Comparison of ENCODE assay signal across 9 cellular contexts in the genomic region with DNA sequence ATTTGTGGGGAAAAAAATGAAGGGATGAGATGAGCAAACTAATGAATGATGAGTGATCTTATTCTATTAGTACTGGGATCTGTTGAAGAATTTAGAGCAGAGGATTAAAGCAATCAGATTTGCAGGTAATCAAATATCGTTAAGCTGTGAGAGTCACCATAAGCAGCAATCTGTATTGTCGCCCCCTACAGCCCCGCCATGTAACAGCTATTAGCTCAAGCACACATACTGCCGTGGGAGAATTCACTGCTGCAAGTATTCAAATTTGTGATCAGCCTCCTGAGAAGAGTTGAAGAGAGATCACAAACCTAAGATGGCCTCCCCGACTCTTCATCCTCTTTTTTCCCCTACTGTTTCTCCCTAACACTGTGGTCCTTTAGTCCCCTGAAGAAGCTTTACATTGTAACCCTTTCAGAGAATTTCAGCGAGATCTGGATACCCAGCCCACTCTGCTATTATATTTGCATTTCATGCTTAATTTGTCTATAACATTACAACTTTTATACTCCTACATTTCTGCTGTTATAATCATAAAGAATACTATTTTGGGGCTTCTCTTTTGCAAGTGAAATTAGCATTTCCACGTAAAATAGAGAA. TPM values are rescaled to one million over a fixed set of nuclear protein-coding genes. Genes with fewer than 3 reads are reported as not detected.
A peak's percentile ranks its signal among the peaks of the same experiment; 100 is the strongest.
DNase-seq lines count a peak whose midpoint lies in the region; ATAC-seq and TF ChIP-seq lines count a peak whose summit lies in the region.
"Had no signal": no experiment of that assay in that cellular context is flagged by ENCODE, and none has a peak within 500 bp of the region (broad histone marks: within the 10 kb centered on the region; RNA-seq: fewer than 3 reads in every experiment).

No MANE protein-coding gene starts in this region.

- H3K9me3 Mint-ChIP-seq in WTC11 = peaks cover 14% of the 10 kb centered on the region

- no peaks in the 10 kb centered on the region for H3K36me3 Mint-ChIP-seq in WTC11
- H3K36me3 Mint-ChIP-seq: CD4-positive, CD25-positive, alpha-beta regulatory T cell had no signal

- POLR2A ChIA-PET in WTC11 (lab: Charles Lee) = no interaction called here

- no peak overlapping the region for H3K27ac ChIP-seq in foreskin keratinocyte

- H3K4me1 ChIP-seq in foreskin keratinocyte = no peaks in the 10 kb centered on the region

- no peak overlapping the region for H3K27ac Mint-ChIP-seq in WTC11

- CTCF ChIA-PET in WTC11 (lab: Charles Lee) = interaction anchor here (0.6 to 2.3 kb wide), 35 partner anchors 9 to 265 kb away, joined by 3 to 22 read pairs (median 5); a partner anchor contains a TSS

- H3K27me3 ChIP-seq in foreskin keratinocyte = peaks cover 17% of the 10 kb centered on the region

- peak; percentile 97 for ATAC-seq in WTC11
- peak; percentile 44 for ATAC-seq in foreskin keratinocyte

- TF ChIP-seq CTCF in WTC11 (IDR thresholded peaks at IDR 0.05) (peak; percentile 63), foreskin keratinocyte (conservative IDR thresholded peaks at IDR 0.05) (peak; percentile 68)

- DNase-seq in NCI-H1436 (lab: John Stamatoyannopoulos, UW) (peak; percentile 0), NCI-H1436 treated with DMSO at 0.1 percent for 48 hours (lab: John Stamatoyannopoulos, UW) (no peak), Kasumi-1 (lab: John Stamatoyannopoulos, UW) (peak; percentile 54 to 65), WTC11 (ENCODE audit: low spot score) (peak; percentile 68), foreskin keratinocyte (no peak), T1000 (lab: John Stamatoyannopoulos, UW) (no peak), DMS79 (lab: John Stamatoyannopoulos, UW) (no peak)
- DNase-seq in stimulated activated CD4-positive, alpha-beta T cell treated with anti-CD3 and anti-CD28 coated beads, Interleukin-12 subunit alpha, Interleukin-12 subunit beta, amount 100 ng/mL, for 4 hours = peak; percentile 30

- H3K4me1 Mint-ChIP-seq in WTC11 = no peaks in the 10 kb centered on the region; the same call in 1 of the 2 replicates
- H3K4me1 Mint-ChIP-seq: CD4-positive, CD25-positive, alpha-beta regulatory T cell had no signal

- peaks cover 5% of the 10 kb centered on the region for H3K27me3 Mint-ChIP-seq in WTC11 (ENCODE audit: low read depth)

- no peak overlapping the region for H3K4me3 Mint-ChIP-seq in WTC11
- H3K4me3 Mint-ChIP-seq: CD4-positive, CD25-positive, alpha-beta regulatory T cell had no signal

TF ChIP-seq in WTC11, 78 proteins besides CTCF, POLR2A, EP300 and RAD21 (continues in another document):
- TF ChIP-seq SOX15 (CRISPR knock-in tag; IDR thresholded peaks at IDR 0.05) (no peak), ZNF396 (CRISPR knock-in tag; IDR thresholded peaks at IDR 0.05; ENCODE audit: borderline replicate concordance) (no peak), FOXK1 (CRISPR knock-in tag; IDR thresholded peaks at IDR 0.05) (no peak), ETV6 (CRISPR knock-in tag; IDR thresholded peaks at IDR 0.05) (no peak), CREB1 (CRISPR knock-in tag; IDR thresholded peaks at IDR 0.05) (no peak), TEAD4 (CRISPR knock-in tag; IDR thresholded peaks at IDR 0.05) (no peak), ZNF219 (CRISPR knock-in tag; IDR thresholded peaks at IDR 0.05; ENCODE audit: borderline replicate concordance) (no peak), FOXP1 (CRISPR knock-in tag; IDR thresholded peaks at IDR 0.05; ENCODE audit: borderline replicate concordance) (no peak), ZNF232 (CRISPR knock-in tag; IDR thresholded peaks at IDR 0.05) (no peak)
- TF ChIP-seq, protein P1, sequence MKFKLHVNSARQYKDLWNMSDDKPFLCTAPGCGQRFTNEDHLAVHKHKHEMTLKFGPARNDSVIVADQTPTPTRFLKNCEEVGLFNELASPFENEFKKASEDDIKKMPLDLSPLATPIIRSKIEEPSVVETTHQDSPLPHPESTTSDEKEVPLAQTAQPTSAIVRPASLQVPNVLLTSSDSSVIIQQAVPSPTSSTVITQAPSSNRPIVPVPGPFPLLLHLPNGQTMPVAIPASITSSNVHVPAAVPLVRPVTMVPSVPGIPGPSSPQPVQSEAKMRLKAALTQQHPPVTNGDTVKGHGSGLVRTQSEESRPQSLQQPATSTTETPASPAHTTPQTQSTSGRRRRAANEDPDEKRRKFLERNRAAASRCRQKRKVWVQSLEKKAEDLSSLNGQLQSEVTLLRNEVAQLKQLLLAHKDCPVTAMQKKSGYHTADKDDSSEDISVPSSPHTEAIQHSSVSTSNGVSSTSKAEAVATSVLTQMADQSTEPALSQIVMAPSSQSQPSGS (CRISPR knock-in tag; IDR thresholded peaks at IDR 0.05; ENCODE audit: borderline replicate concordance, low read depth) = no peak
- TF ChIP-seq, protein P2, sequence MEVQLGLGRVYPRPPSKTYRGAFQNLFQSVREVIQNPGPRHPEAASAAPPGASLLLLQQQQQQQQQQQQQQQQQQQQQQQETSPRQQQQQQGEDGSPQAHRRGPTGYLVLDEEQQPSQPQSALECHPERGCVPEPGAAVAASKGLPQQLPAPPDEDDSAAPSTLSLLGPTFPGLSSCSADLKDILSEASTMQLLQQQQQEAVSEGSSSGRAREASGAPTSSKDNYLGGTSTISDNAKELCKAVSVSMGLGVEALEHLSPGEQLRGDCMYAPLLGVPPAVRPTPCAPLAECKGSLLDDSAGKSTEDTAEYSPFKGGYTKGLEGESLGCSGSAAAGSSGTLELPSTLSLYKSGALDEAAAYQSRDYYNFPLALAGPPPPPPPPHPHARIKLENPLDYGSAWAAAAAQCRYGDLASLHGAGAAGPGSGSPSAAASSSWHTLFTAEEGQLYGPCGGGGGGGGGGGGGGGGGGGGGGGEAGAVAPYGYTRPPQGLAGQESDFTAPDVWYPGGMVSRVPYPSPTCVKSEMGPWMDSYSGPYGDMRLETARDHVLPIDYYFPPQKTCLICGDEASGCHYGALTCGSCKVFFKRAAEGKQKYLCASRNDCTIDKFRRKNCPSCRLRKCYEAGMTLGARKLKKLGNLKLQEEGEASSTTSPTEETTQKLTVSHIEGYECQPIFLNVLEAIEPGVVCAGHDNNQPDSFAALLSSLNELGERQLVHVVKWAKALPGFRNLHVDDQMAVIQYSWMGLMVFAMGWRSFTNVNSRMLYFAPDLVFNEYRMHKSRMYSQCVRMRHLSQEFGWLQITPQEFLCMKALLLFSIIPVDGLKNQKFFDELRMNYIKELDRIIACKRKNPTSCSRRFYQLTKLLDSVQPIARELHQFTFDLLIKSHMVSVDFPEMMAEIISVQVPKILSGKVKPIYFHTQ (CRISPR knock-in tag; IDR thresholded peaks at IDR 0.05) = no peak
- TF ChIP-seq, protein P3, sequence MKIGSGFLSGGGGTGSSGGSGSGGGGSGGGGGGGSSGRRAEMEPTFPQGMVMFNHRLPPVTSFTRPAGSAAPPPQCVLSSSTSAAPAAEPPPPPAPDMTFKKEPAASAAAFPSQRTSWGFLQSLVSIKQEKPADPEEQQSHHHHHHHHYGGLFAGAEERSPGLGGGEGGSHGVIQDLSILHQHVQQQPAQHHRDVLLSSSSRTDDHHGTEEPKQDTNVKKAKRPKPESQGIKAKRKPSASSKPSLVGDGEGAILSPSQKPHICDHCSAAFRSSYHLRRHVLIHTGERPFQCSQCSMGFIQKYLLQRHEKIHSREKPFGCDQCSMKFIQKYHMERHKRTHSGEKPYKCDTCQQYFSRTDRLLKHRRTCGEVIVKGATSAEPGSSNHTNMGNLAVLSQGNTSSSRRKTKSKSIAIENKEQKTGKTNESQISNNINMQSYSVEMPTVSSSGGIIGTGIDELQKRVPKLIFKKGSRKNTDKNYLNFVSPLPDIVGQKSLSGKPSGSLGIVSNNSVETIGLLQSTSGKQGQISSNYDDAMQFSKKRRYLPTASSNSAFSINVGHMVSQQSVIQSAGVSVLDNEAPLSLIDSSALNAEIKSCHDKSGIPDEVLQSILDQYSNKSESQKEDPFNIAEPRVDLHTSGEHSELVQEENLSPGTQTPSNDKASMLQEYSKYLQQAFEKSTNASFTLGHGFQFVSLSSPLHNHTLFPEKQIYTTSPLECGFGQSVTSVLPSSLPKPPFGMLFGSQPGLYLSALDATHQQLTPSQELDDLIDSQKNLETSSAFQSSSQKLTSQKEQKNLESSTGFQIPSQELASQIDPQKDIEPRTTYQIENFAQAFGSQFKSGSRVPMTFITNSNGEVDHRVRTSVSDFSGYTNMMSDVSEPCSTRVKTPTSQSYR (CRISPR knock-in tag; IDR thresholded peaks at IDR 0.05) = no peak
- TF ChIP-seq, protein P4, sequence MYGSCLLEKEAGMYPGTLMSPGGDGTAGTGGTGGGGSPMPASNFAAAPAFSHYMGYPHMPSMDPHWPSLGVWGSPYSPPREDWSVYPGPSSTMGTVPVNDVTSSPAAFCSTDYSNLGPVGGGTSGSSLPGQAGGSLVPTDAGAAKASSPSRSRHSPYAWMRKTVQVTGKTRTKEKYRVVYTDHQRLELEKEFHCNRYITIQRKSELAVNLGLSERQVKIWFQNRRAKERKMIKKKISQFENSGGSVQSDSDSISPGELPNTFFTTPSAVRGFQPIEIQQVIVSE (CRISPR knock-in tag; IDR thresholded peaks at IDR 0.05; ENCODE audit: borderline replicate concordance) = no peak
- TF ChIP-seq, protein P5, sequence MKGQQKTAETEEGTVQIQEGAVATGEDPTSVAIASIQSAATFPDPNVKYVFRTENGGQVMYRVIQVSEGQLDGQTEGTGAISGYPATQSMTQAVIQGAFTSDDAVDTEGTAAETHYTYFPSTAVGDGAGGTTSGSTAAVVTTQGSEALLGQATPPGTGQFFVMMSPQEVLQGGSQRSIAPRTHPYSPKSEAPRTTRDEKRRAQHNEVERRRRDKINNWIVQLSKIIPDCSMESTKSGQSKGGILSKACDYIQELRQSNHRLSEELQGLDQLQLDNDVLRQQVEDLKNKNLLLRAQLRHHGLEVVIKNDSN (CRISPR knock-in tag; IDR thresholded peaks at IDR 0.05) = no peak
- TF ChIP-seq, protein P6, sequence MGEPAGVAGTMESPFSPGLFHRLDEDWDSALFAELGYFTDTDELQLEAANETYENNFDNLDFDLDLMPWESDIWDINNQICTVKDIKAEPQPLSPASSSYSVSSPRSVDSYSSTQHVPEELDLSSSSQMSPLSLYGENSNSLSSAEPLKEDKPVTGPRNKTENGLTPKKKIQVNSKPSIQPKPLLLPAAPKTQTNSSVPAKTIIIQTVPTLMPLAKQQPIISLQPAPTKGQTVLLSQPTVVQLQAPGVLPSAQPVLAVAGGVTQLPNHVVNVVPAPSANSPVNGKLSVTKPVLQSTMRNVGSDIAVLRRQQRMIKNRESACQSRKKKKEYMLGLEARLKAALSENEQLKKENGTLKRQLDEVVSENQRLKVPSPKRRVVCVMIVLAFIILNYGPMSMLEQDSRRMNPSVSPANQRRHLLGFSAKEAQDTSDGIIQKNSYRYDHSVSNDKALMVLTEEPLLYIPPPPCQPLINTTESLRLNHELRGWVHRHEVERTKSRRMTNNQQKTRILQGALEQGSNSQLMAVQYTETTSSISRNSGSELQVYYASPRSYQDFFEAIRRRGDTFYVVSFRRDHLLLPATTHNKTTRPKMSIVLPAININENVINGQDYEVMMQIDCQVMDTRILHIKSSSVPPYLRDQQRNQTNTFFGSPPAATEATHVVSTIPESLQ (CRISPR knock-in tag; IDR thresholded peaks at IDR 0.05) = no peak

RNA-seq across cellular contexts. Expression of a gene that starts 28.5 kb away (rescaled TPM):
- total RNA-seq in WTC11 (2021) = 0.34 to 0.59 TPM (median 0.53 TPM) in 3 replicates
- total RNA-seq in foreskin keratinocyte = 0.11 and 0.54 TPM in 2 replicates
- polyA plus RNA-seq in foreskin keratinocyte = 0.04 and 0.06 TPM in 2 replicates
- total RNA-seq: CD4-positive, CD25-positive, alpha-beta regulatory T cell had no signal
- polyA plus RNA-seq: CD4-positive, CD25-positive, alpha-beta regulatory T cell had no signal

RNA-seq across cellular contexts. Expression of a gene that starts 59.9 kb away (rescaled TPM):
- total RNA-seq in WTC11 (2021) (26.7 to 30.0 TPM (median 28.6 TPM) in 3 replicates), foreskin keratinocyte (11.6 and 12.9 TPM in 2 replicates)
- polyA plus RNA-seq in foreskin keratinocyte = 10.4 and 10.6 TPM in 2 replicates

Comparison
In these comparisons a context has a peak if more than half of its experiments do, and no peak if none do; other contexts are left out.
1. DNase-seq: peak in NCI-H1436 (single experiment), Kasumi-1 (2 of 2), WTC11 (single experiment) and stimulated activated CD4-positive, alpha-beta T cell treated with anti-CD3 and anti-CD28 coated beads, Interleukin-12 subunit alpha, Interleukin-12 subunit beta, amount 100 ng/mL, for 4 hours (single experiment); none in NCI-H1436 treated with DMSO at 0.1 percent for 48 hours (single experiment), foreskin keratinocyte (0 of 2), T1000 (single experiment) and DMS79 (single experiment).